Comparison of ENCODE assay signal across 11 cellular contexts in genomic region chr22:49671331-49672012, GRCh38.
DNase-seq lines count a peak whose midpoint lies in the region; ATAC-seq and TF ChIP-seq lines count a peak whose summit lies in the region.
"Had no signal": no experiment of that assay in that cellular context is flagged by ENCODE, and none has a peak within 500 bp of the region (broad histone marks: within the 10 kb centered on the region; RNA-seq: fewer than 3 reads in every experiment).

No MANE protein-coding gene starts in this region.

- ATAC-seq in activated CD4-positive, alpha-beta T cell treated with anti-CD3 and anti-CD28 coated beads for 36 hours, result no peak
- no peak for ATAC-seq in WTC11

- no peaks in the 10 kb centered on the region for H3K9me3 Mint-ChIP-seq in activated CD4-positive, alpha-beta T cell treated with anti-CD3 and anti-CD28 coated beads for 36 hours (ENCODE audit: low read depth)
- peaks cover 6% of the 10 kb centered on the region for H3K9me3 Mint-ChIP-seq in WTC11

- TF ChIP-seq CTCF in WTC11 (IDR thresholded peaks at IDR 0.05), result no peak
- no peak for TF ChIP-seq CTCF in esophagus muscularis mucosa (IDR thresholded peaks at IDR 0.05)

- 13% methylated on average over 28 of the region's 28 CpGs for WGBS in esophagus muscularis mucosa

- CTCF ChIA-PET in activated CD4-positive, alpha-beta T cell treated with anti-CD3 and anti-CD28 coated beads for 36 hours (lab: Charles Lee), result no interaction called here
- CTCF ChIA-PET in WTC11 (lab: Charles Lee), result no interaction called here

- H3K27me3 Mint-ChIP-seq in activated CD4-positive, alpha-beta T cell treated with anti-CD3 and anti-CD28 coated beads for 36 hours, result peaks cover 28% of the 10 kb centered on the region
- H3K27me3 Mint-ChIP-seq in WTC11 (ENCODE audit: low read depth), result peaks cover 50% of the 10 kb centered on the region

- no peak for DNase-seq in activated CD4-positive, alpha-beta T cell treated with anti-CD3 and anti-CD28 coated beads for 36 hours
- DNase-seq in activated CD4-positive, alpha-beta T cell treated with anti-CD3 and anti-CD28 coated beads, Interleukin-2, amount 50 U/mL, for 4 hours, result no peak
- DNase-seq in WTC11 (ENCODE audit: low spot score), result no peak
- DNase-seq in esophagus muscularis mucosa (ENCODE audit: extremely low spot score), result no peak
- peak; percentile 10 for DNase-seq in stimulated activated CD8-positive, alpha-beta memory T cell treated with anti-CD3 and anti-CD28 coated beads, Interleukin-4, amount 100 ng/mL, for 48 hours
- DNase-seq in cerebellar nuclear complex (lab: John Stamatoyannopoulos, UW), result no peak
- DNase-seq in DMS53 (lab: John Stamatoyannopoulos, UW), result no peak
- no peak for DNase-seq in NCI-H510A treated with DMSO at 0.1 percent for 48 hours (lab: John Stamatoyannopoulos, UW)
- DNase-seq: GF-D8, HCEC 1CT, NCI-H446 treated with DMSO at 0.1 percent for 48 hours had no signal

- POLR2A ChIA-PET in activated CD4-positive, alpha-beta T cell treated with anti-CD3 and anti-CD28 coated beads for 36 hours (lab: Charles Lee), result no interaction called here
- POLR2A ChIA-PET in WTC11 (lab: Charles Lee), result no interaction called here

- H3K4me3 Mint-ChIP-seq in activated CD4-positive, alpha-beta T cell treated with anti-CD3 and anti-CD28 coated beads for 36 hours, result peak overlapping the region; percentile 47
- peak overlapping the region; percentile 73 for H3K4me3 Mint-ChIP-seq in WTC11

- no peak for TF ChIP-seq POLR2A in esophagus muscularis mucosa (IDR thresholded peaks at IDR 0.05; ENCODE audit: low read depth)

- intact Hi-C loops in activated CD4-positive, alpha-beta T cell treated with anti-CD3 and anti-CD28 coated beads for 36 hours (cut with DNase I, micrococcal nuclease), result no loop called here
- intact Hi-C loops in esophagus muscularis mucosa (cut with DNase I), result no loop called here

- no peaks in the 10 kb centered on the region for H3K9me3 ChIP-seq in esophagus muscularis mucosa

- peaks cover 7 to 17% (median 15%) of the 10 kb centered on the region in 4 donors for H3K4me1 ChIP-seq in esophagus muscularis mucosa

- peaks cover 16% of the 10 kb centered on the region for H3K4me1 Mint-ChIP-seq in activated CD4-positive, alpha-beta T cell treated with anti-CD3 and anti-CD28 coated beads for 36 hours
- peaks cover 13% of the 10 kb centered on the region for H3K4me1 Mint-ChIP-seq in WTC11

- peak overlapping the region in 3 of 4 donors; percentile 45 to 58 (median 46) for H3K4me3 ChIP-seq in esophagus muscularis mucosa

- H3K27ac ChIP-seq in esophagus muscularis mucosa (replicated peaks in 1 of 4), result no peak overlapping the region

- H3K27ac Mint-ChIP-seq in activated CD4-positive, alpha-beta T cell treated with anti-CD3 and anti-CD28 coated beads for 36 hours, result no peak overlapping the region
- H3K27ac Mint-ChIP-seq in WTC11, result no peak overlapping the region

- no peaks in the 10 kb centered on the region for H3K36me3 Mint-ChIP-seq in activated CD4-positive, alpha-beta T cell treated with anti-CD3 and anti-CD28 coated beads for 36 hours (ENCODE audit: low read depth)
- no peaks in the 10 kb centered on the region; the same call in 1 of the 2 replicates for H3K36me3 Mint-ChIP-seq in WTC11

- no peak for TF ChIP-seq EP300 in esophagus muscularis mucosa (IDR thresholded peaks at IDR 0.05)

- peaks cover 0 to 86% (median 25%) of the 10 kb centered on the region in 4 donors for H3K27me3 ChIP-seq in esophagus muscularis mucosa

- no peaks in the 10 kb centered on the region for H3K36me3 ChIP-seq in esophagus muscularis mucosa

TF ChIP-seq in WTC11, 78 proteins besides CTCF, POLR2A, EP300 and RAD21:
- TF ChIP-seq FOXP1 (CRISPR knock-in tag; IDR thresholded peaks at IDR 0.05; ENCODE audit: borderline replicate concordance) (no peak), ZNF532 (CRISPR knock-in tag; IDR thresholded peaks at IDR 0.05; ENCODE audit: borderline replicate concordance) (no peak), RORB (CRISPR knock-in tag; IDR thresholded peaks at IDR 0.05) (no peak), NR3C1 (CRISPR knock-in tag; conservative IDR thresholded peaks at IDR 0.05; ENCODE audit: low read depth) (no peak), TEAD4 (CRISPR knock-in tag; IDR thresholded peaks at IDR 0.05) (no peak), USF2 (CRISPR knock-in tag; IDR thresholded peaks at IDR 0.05) (no peak), ZNF396 (CRISPR knock-in tag; IDR thresholded peaks at IDR 0.05; ENCODE audit: borderline replicate concordance) (no peak), CBFB (CRISPR knock-in tag; IDR thresholded peaks at IDR 0.05; ENCODE audit: low read depth) (no peak), ZMAT4 (CRISPR knock-in tag; IDR thresholded peaks at IDR 0.05) (no peak), ATF2 (CRISPR knock-in tag; IDR thresholded peaks at IDR 0.05; ENCODE audit: borderline replicate concordance, low read depth) (no peak), FOXK1 (CRISPR knock-in tag; IDR thresholded peaks at IDR 0.05) (no peak), GTF2I (CRISPR knock-in tag; conservative IDR thresholded peaks at IDR 0.05) (no peak), E2F4 (CRISPR knock-in tag; IDR thresholded peaks at IDR 0.05; ENCODE audit: borderline replicate concordance, low read depth) (no peak), SOX15 (CRISPR knock-in tag; IDR thresholded peaks at IDR 0.05) (no peak), ATF3 (CRISPR knock-in tag; conservative IDR thresholded peaks at IDR 0.05) (no peak), JUN (CRISPR knock-in tag; IDR thresholded peaks at IDR 0.05) (no peak)
